ENCODE assay signal across 11 cellular contexts in genomic region chr3:95923496-95924210, GRCh38.
DNase-seq lines count a peak whose midpoint lies in the region; ATAC-seq and TF ChIP-seq lines count a peak whose summit lies in the region.
"Had no signal": no experiment of that assay in that cellular context is flagged by ENCODE, and none has a peak within 500 bp of the region (broad histone marks: within the 10 kb centered on the region; RNA-seq: fewer than 3 reads in every experiment).

No MANE protein-coding gene starts in this region.

- no peaks in the 10 kb centered on the region for H3K36me3 ChIP-seq in RWPE2 (ENCODE audit: low read depth)

- no peak overlapping the region for H3K4me3 ChIP-seq in RWPE2 (ENCODE audit: severe bottlenecking)
- H3K4me3 ChIP-seq in fibroblast of villous mesenchyme (ENCODE audit: low read depth, low read length), result no peak overlapping the region
- no peak overlapping the region for H3K4me3 ChIP-seq in skin epidermis

- DNase-seq in GM04504 (ENCODE audit: low read depth) (peak; percentile 89), RWPE2 (ENCODE audit: low spot score) (no peak), fibroblast of villous mesenchyme (ENCODE audit: low read depth) (peak; percentile 97), ecto neural progenitor cell (ENCODE audit: low spot score) (no peak), NCI-H2171 (lab: John Stamatoyannopoulos, UW) (no peak)
- DNase-seq in activated effector memory CD4-positive, alpha-beta T cell treated with anti-CD3 and anti-CD28 coated beads, Interleukin-2, amount 50 U/mL, for 16 hours, result no peak
- DNase-seq: activated CD8-positive, alpha-beta memory T cell treated with anti-CD3 and anti-CD28 coated beads for 24 hours; kidney; stimulated activated naive CD4-positive, alpha-beta T cell had no signal

- H3K27ac ChIP-seq in RWPE2 (ENCODE audit: poor library complexity, severe bottlenecking) (no peak overlapping the region), skin epidermis (peak overlapping the region in 19 of 21 experiments; percentile 18 to 94 (median 73))

- TF ChIP-seq CTCF in RWPE2 (IDR thresholded peaks at IDR 0.05; ENCODE audit: poor library complexity, severe bottlenecking) (no peak), fibroblast of villous mesenchyme (IDR thresholded peaks at IDR 0.05; ENCODE audit: insufficient read depth, low read depth, low read length) (no peak)

- peaks cover 8% of the 10 kb centered on the region for H3K4me1 ChIP-seq in RWPE2 (ENCODE audit: insufficient read depth, poor library complexity, severe bottlenecking)

- no peaks in the 10 kb centered on the region for H3K9me3 ChIP-seq in RWPE2 (ENCODE audit: severe bottlenecking)

- H3K27me3 ChIP-seq in RWPE2 (ENCODE audit: insufficient read depth, poor library complexity, severe bottlenecking), result no peaks in the 10 kb centered on the region

- ATAC-seq in RWPE2 (ENCODE audit: low read depth), result peak; percentile 99
- ATAC-seq in GM19324 (IDR thresholded peaks at IDR 0.05; ENCODE audit: low FRiP score, unreplicated experiment), result no peak

Comparison
In these comparisons a context has a peak if more than half of its experiments do, and no peak if none do; other contexts are left out.
1. DNase-seq: peak in GM04504 (single experiment) and fibroblast of villous mesenchyme (single experiment); none in RWPE2 (single experiment), ecto neural progenitor cell (single experiment), NCI-H2171 (single experiment) and activated effector memory CD4-positive, alpha-beta T cell treated with anti-CD3 and anti-CD28 coated beads, Interleukin-2, amount 50 U/mL, for 16 hours (single experiment).